8 cellular contexts compared by ENCODE assay signal in genomic region chr10:123380491-123381085, GRCh38.
DNase-seq lines count a peak whose midpoint lies in the region; ATAC-seq and TF ChIP-seq lines count a peak whose summit lies in the region.

No MANE protein-coding gene starts in this region.

- CTCF ChIA-PET in mammary epithelial cell (lab: Charles Lee; ENCODE audit: low non-redundant PET): interaction anchor here (0.5 to 0.7 kb wide), 5 partner anchors 31 to 730 kb away, joined by 3 to 5 read pairs (median 3); no protein-coding TSS in a partner anchor

- 57% methylated on average over 7 of the region's 7 CpGs for WGBS in mammary epithelial cell (ENCODE audit: low coverage, missing lambda C conversion rate)

- H3K4me3 ChIP-seq in GM06990 (replicated peaks; ENCODE audit: low read depth, low read length) (no peak overlapping the region), mammary epithelial cell (replicated peaks in 1 of 3; ENCODE audit: insufficient read depth in 1 of 3, low read depth in 2 of 3, low read length in 3 of 3) (no peak overlapping the region)

- no peaks in the 10 kb centered on the region for H3K79me2 ChIP-seq in mammary epithelial cell (ENCODE audit: insufficient read depth, low read length)

- DNase-seq in GM06990 (ENCODE audit: extremely low read depth, insufficient read length) (no peak), NCI-H146 treated with DMSO at 0.1 percent for 48 hours (lab: John Stamatoyannopoulos, UW; ENCODE audit: unreplicated experiment) (peak; percentile 28), mammary epithelial cell (peak; percentile 32), pons (ENCODE audit: low spot score) (peak; percentile 81), T-helper 2 cell (no peak), GDM1 (lab: John Stamatoyannopoulos, UW) (no peak), GM19238 (ENCODE audit: insufficient read length, low spot score) (no peak)

- dilution Hi-C loops in mammary epithelial cell (cut with HindIII; ENCODE audit: low sequenced_read_pairs): no loop called here

- no peak overlapping the region for H3K27ac ChIP-seq in mammary epithelial cell (ENCODE audit: insufficient read depth, low read depth, low read length)

- BruUV-seq in mammary epithelial cell (replicated peaks; lab: Mats Ljungman, UMichigan): no TSS peak

- TF ChIP-seq CTCF in GM06990 (IDR thresholded peaks at IDR 0.05; ENCODE audit: insufficient read depth, low read length, poor library complexity, severe bottlenecking) (peak; percentile 42), mammary epithelial cell (conservative IDR thresholded peaks at IDR 0.05 in 1 of 2, IDR thresholded peaks at IDR 0.05 in 1 of 2; ENCODE audit: extremely low read depth in 1 of 2, insufficient read depth in 1 of 2, low read depth in 1 of 2, low read length in 2 of 2) (peak; percentile 19 to 58)

- no peak overlapping the region for H2AFZ ChIP-seq in mammary epithelial cell (ENCODE audit: low read depth, low read length)

- H3K9me3 ChIP-seq in mammary epithelial cell (replicated peaks; ENCODE audit: insufficient read depth, low read length): peaks cover 2% of the 10 kb centered on the region

- in situ Hi-C loops in mammary epithelial cell (cut with MboI; ENCODE audit: low sequenced_read_pairs in 2 of 2): loop anchor here (10.0 kb wide), 3 partner anchors 236 to 336 kb away; partner anchors contain the start of genes HMX2 (in 1 of the 2) and HMX3 (in 1 of the 2)

- no peaks in the 10 kb centered on the region for H3K27me3 ChIP-seq in GM06990 (replicated peaks; ENCODE audit: control insufficient read depth, insufficient read depth, low read length)
- H3K27me3 ChIP-seq in mammary epithelial cell (ENCODE audit: insufficient read depth, low read length): no peaks in the 10 kb centered on the region

- ATAC-seq in HG03135 (IDR thresholded peaks at IDR 0.05; ENCODE audit: unreplicated experiment): no peak

- H3K9ac ChIP-seq in mammary epithelial cell (ENCODE audit: insufficient read depth, low read length): no peak overlapping the region

- intact Hi-C loops in mammary epithelial cell (cut with micrococcal nuclease): loop anchor here (1.0 kb wide), 4 partner anchors 93 to 337 kb away; no protein-coding TSS in a partner anchor

- H3K4me2 ChIP-seq in mammary epithelial cell (ENCODE audit: insufficient read depth, low read depth, low read length): no peak overlapping the region

- H3K36me3 ChIP-seq in GM06990 (ENCODE audit: control insufficient read depth, insufficient read depth, low read length) (no peaks in the 10 kb centered on the region), mammary epithelial cell (ENCODE audit: insufficient read depth, low read length) (no peaks in the 10 kb centered on the region)

- H4K20me1 ChIP-seq in mammary epithelial cell (ENCODE audit: insufficient read depth, low read length): no peaks in the 10 kb centered on the region

- peaks cover 12% of the 10 kb centered on the region for H3K4me1 ChIP-seq in mammary epithelial cell (ENCODE audit: insufficient read depth, low read length)

Comparison
In these comparisons a context has a peak if more than half of its experiments do, and no peak if none do; other contexts are left out.
1. DNase-seq: peak in NCI-H146 treated with DMSO at 0.1 percent for 48 hours (single experiment), mammary epithelial cell (single experiment) and pons (single experiment); none in GM06990 (single experiment), T-helper 2 cell (0 of 5), GDM1 (single experiment) and GM19238 (single experiment).